Comparison of ENCODE assay signal across 16 cellular contexts in genomic region chr4:54095110-54095800, GRCh38. TPM values are rescaled to one million over a fixed set of nuclear protein-coding genes. Genes with fewer than 3 reads are reported as not detected.
DNase-seq lines count a peak whose midpoint lies in the region; ATAC-seq and TF ChIP-seq lines count a peak whose summit lies in the region.
"Had no signal": no experiment of that assay in that cellular context is flagged by ENCODE, and none has a peak within 500 bp of the region (broad histone marks: within the 10 kb centered on the region; RNA-seq: fewer than 3 reads in every experiment).

No MANE protein-coding gene starts in this region.

- no peak overlapping the region for H2BK15ac ChIP-seq in mesendoderm (replicated peaks; ENCODE audit: low read depth)

- TF ChIP-seq CTCF in brain (conservative IDR thresholded peaks at IDR 0.05): no peak

- H3K27ac ChIP-seq in HUES64 (ENCODE audit: low read depth, low read length) (no peak overlapping the region), mesendoderm (ENCODE audit: low read depth, low read length) (no peak overlapping the region)

- H3K27me3 ChIP-seq in HUES64 (ENCODE audit: insufficient read depth, low read length): peaks cover 100% of the 10 kb centered on the region
- peaks cover 82% of the 10 kb centered on the region for H3K27me3 ChIP-seq in mesendoderm (ENCODE audit: insufficient read depth, low read length, poor library complexity)

- peak overlapping the region; percentile 12 for H3K4me2 ChIP-seq in mesendoderm (ENCODE audit: low read length)

- H3K36me3 Mint-ChIP-seq in brain: no peaks in the 10 kb centered on the region
- H3K36me3 Mint-ChIP-seq in stimulated activated naive B cell treated with anti-CD40 and anti-IgM and Interleukin-4, amounts not matched to agents 10 μg/mL and 1 μg/mL and 100 μg/mL, for 72 hours: peaks cover 0 to 3% of the 10 kb centered on the region in 2 donors
- H3K36me3 Mint-ChIP-seq in effector memory CD8-positive, alpha-beta T cell (ENCODE audit: insufficient read depth): peaks cover 4% of the 10 kb centered on the region
- H3K36me3 Mint-ChIP-seq: IgD-negative memory B cell had no signal

- no peaks in the 10 kb centered on the region for H3K79me1 ChIP-seq in mesendoderm (ENCODE audit: low read length)

- peaks cover 81% of the 10 kb centered on the region for H3K4me1 Mint-ChIP-seq in brain
- peaks cover 33 to 51% of the 10 kb centered on the region in 2 donors for H3K4me1 Mint-ChIP-seq in stimulated activated naive B cell treated with anti-CD40 and anti-IgM and Interleukin-4, amounts not matched to agents 10 μg/mL and 1 μg/mL and 100 μg/mL, for 72 hours
- H3K4me1 Mint-ChIP-seq in effector memory CD8-positive, alpha-beta T cell (ENCODE audit: low read depth in 2 of 2): peaks cover 24 to 29% of the 10 kb centered on the region in 2 donors

- no peak overlapping the region for H2BK120ac ChIP-seq in mesendoderm (ENCODE audit: low read depth, low read length)

- peak overlapping the region in 4 of 5 experiments; percentile 61 to 78 (median 67) for H3K4me3 Mint-ChIP-seq in brain
- H3K4me3 Mint-ChIP-seq in stimulated activated naive B cell treated with anti-CD40 and anti-IgM and Interleukin-4, amounts not matched to agents 10 μg/mL and 1 μg/mL and 100 μg/mL, for 72 hours: no peak overlapping the region
- no peak overlapping the region for H3K4me3 Mint-ChIP-seq in effector memory CD8-positive, alpha-beta T cell

- no peak overlapping the region for H3K18ac ChIP-seq in mesendoderm (ENCODE audit: low read length)

- peaks cover 0 to 4% (median 0%) of the 10 kb centered on the region in 5 experiments for H3K9me3 Mint-ChIP-seq in brain
- peaks cover 0 to 3% of the 10 kb centered on the region in 2 donors for H3K9me3 Mint-ChIP-seq in stimulated activated naive B cell treated with anti-CD40 and anti-IgM and Interleukin-4, amounts not matched to agents 10 μg/mL and 1 μg/mL and 100 μg/mL, for 72 hours
- H3K9me3 Mint-ChIP-seq in effector memory CD8-positive, alpha-beta T cell: no peaks in the 10 kb centered on the region
- H3K9me3 Mint-ChIP-seq: IgD-negative memory B cell had no signal

- intact Hi-C loops in head of caudate nucleus (cut with DNase I): no loop called here

- H3K56ac ChIP-seq in mesendoderm (ENCODE audit: low read length): peak overlapping the region; percentile 18

- no peaks in the 10 kb centered on the region for H3K79me2 ChIP-seq in mesendoderm (ENCODE audit: control insufficient read depth, insufficient read depth, low read length)

- no peak overlapping the region for H3K4ac ChIP-seq in mesendoderm (ENCODE audit: low read depth, low read length)

- H2BK5ac ChIP-seq in mesendoderm (ENCODE audit: low read length): no peak overlapping the region

- H3K4me1 ChIP-seq in HUES64 (ENCODE audit: insufficient read depth, low read length) (peaks cover 64% of the 10 kb centered on the region), mesendoderm (ENCODE audit: control insufficient read depth, low read depth, low read length) (peaks cover 13% of the 10 kb centered on the region)

- H3K36me3 ChIP-seq in HUES64 (ENCODE audit: insufficient read depth, low read length) (no peaks in the 10 kb centered on the region), mesendoderm (ENCODE audit: control insufficient read depth, insufficient read depth, low read length) (no peaks in the 10 kb centered on the region)

- H3K9me3 ChIP-seq in HUES64 (ENCODE audit: insufficient read depth, low read depth, low read length): no peaks in the 10 kb centered on the region

- WGBS in HUES64: 3% methylated on average over 19 of the region's 19 CpGs
- WGBS in mesendoderm (ENCODE audit: extremely low coverage, insufficient coverage, low lambda C conversion rate): no CpG with 5 or more reads among the region's 19 CpGs

- H3K23ac ChIP-seq in mesendoderm (ENCODE audit: low read length): no peak overlapping the region

- DNase-seq in mesendoderm (no peak), LoVo (ENCODE audit: low spot score) (no peak), head of caudate nucleus (no peak)
- DNase-seq in stimulated activated naive B cell treated with anti-CD40 and anti-IgM and Interleukin-4, amounts not matched to agents 10 μg/mL and 1 μg/mL and 100 μg/mL, for 72 hours: no peak
- no peak for DNase-seq in effector memory CD8-positive, alpha-beta T cell
- DNase-seq: ACHN, AML-193, NCI-H187 treated with DMSO at 0.1 percent for 48 hours, NCI-H526 treated with DMSO at 0.1 percent for 48 hours, SHP77 treated with DMSO at 0.1 percent for 48 hours had no signal

- H3K4me3 ChIP-seq in HUES64 (ENCODE audit: low read length) (peak overlapping the region; percentile 29), mesendoderm (ENCODE audit: low read length) (no peak overlapping the region)

- ATAC-seq in stimulated activated naive B cell treated with anti-CD40 and anti-IgM and Interleukin-4, amounts not matched to agents 10 μg/mL and 1 μg/mL and 100 μg/mL, for 72 hours (replicated peaks): no peak
- no peak for ATAC-seq in effector memory CD8-positive, alpha-beta T cell (replicated peaks)
- no peak for ATAC-seq in GM18517 (IDR thresholded peaks at IDR 0.05; ENCODE audit: unreplicated experiment)
- ATAC-seq: SK-N-SH treated with all-trans-retinoic acid at 6 μM for 48 hours had no signal

- H3K9ac ChIP-seq in HUES64 (ENCODE audit: low read depth, low read length) (no peak overlapping the region), mesendoderm (ENCODE audit: low read length) (no peak overlapping the region)

- no peak overlapping the region for H2AK5ac ChIP-seq in mesendoderm (ENCODE audit: low read length)

- no peak overlapping the region for H4K8ac ChIP-seq in mesendoderm (ENCODE audit: low read depth, low read length)

- H3K27me3 Mint-ChIP-seq in brain: peaks cover 75% of the 10 kb centered on the region
- peaks cover 76 to 98% of the 10 kb centered on the region in 2 donors for H3K27me3 Mint-ChIP-seq in stimulated activated naive B cell treated with anti-CD40 and anti-IgM and Interleukin-4, amounts not matched to agents 10 μg/mL and 1 μg/mL and 100 μg/mL, for 72 hours
- H3K27me3 Mint-ChIP-seq in effector memory CD8-positive, alpha-beta T cell: peaks cover 87 to 92% of the 10 kb centered on the region in 2 donors

- no peak overlapping the region for H4K5ac ChIP-seq in mesendoderm (ENCODE audit: low read length)

- peak overlapping the region in 4 of 5 experiments; percentile 32 to 95 (median 71) for H3K27ac Mint-ChIP-seq in brain
- H3K27ac Mint-ChIP-seq in stimulated activated naive B cell treated with anti-CD40 and anti-IgM and Interleukin-4, amounts not matched to agents 10 μg/mL and 1 μg/mL and 100 μg/mL, for 72 hours: peak overlapping the region; percentile 33
- H3K27ac Mint-ChIP-seq in effector memory CD8-positive, alpha-beta T cell: no peak overlapping the region
- H3K27ac Mint-ChIP-seq: CD14-positive monocyte had no signal

RNA-seq across cellular contexts. Expression of gene GSX2, which starts 4.7 kb away (rescaled TPM):
- polyA plus RNA-seq in HUES64 (2013, experiment 1 of 2): not detected
- not detected for polyA plus RNA-seq in HUES64 (2013, experiment 2 of 2)
- polyA plus RNA-seq in brain (ENCODE audit: insufficient read depth, low read depth, low replicate concordance): 0.19 TPM
- not detected for polyA plus RNA-seq in mesendoderm (2013, experiment 1 of 2)
- polyA plus RNA-seq in mesendoderm (2013, experiment 2 of 2): 0.04 TPM
- polyA plus RNA-seq: CD14-positive monocyte had no signal

RNA-seq across cellular contexts. Expression of gene CHIC2, which starts 30.9 kb away (rescaled TPM):
- 11.6 TPM for polyA plus RNA-seq in HUES64 (2013, experiment 1 of 2)
- polyA plus RNA-seq in HUES64 (2013, experiment 2 of 2): 9.3 TPM
- polyA plus RNA-seq in brain (ENCODE audit: insufficient read depth, low read depth, low replicate concordance): 11.3 TPM
- 6.8 TPM for polyA plus RNA-seq in mesendoderm (2013, experiment 1 of 2)
- 7.5 TPM for polyA plus RNA-seq in mesendoderm (2013, experiment 2 of 2)

Comparison
In these comparisons a context has a peak if more than half of its experiments do, and no peak if none do; other contexts are left out.
1. H3K27ac Mint-ChIP-seq: peak in brain (4 of 5) and stimulated activated naive B cell treated with anti-CD40 and anti-IgM and Interleukin-4, amounts not matched to agents 10 μg/mL and 1 μg/mL and 100 μg/mL, for 72 hours (single experiment); none in effector memory CD8-positive, alpha-beta T cell (0 of 2).
2. H3K4me3 Mint-ChIP-seq: peak in brain (4 of 5); none in stimulated activated naive B cell treated with anti-CD40 and anti-IgM and Interleukin-4, amounts not matched to agents 10 μg/mL and 1 μg/mL and 100 μg/mL, for 72 hours (0 of 2) and effector memory CD8-positive, alpha-beta T cell (0 of 2).